ENCODE assay signal across 8 cellular contexts in the genomic region with DNA sequence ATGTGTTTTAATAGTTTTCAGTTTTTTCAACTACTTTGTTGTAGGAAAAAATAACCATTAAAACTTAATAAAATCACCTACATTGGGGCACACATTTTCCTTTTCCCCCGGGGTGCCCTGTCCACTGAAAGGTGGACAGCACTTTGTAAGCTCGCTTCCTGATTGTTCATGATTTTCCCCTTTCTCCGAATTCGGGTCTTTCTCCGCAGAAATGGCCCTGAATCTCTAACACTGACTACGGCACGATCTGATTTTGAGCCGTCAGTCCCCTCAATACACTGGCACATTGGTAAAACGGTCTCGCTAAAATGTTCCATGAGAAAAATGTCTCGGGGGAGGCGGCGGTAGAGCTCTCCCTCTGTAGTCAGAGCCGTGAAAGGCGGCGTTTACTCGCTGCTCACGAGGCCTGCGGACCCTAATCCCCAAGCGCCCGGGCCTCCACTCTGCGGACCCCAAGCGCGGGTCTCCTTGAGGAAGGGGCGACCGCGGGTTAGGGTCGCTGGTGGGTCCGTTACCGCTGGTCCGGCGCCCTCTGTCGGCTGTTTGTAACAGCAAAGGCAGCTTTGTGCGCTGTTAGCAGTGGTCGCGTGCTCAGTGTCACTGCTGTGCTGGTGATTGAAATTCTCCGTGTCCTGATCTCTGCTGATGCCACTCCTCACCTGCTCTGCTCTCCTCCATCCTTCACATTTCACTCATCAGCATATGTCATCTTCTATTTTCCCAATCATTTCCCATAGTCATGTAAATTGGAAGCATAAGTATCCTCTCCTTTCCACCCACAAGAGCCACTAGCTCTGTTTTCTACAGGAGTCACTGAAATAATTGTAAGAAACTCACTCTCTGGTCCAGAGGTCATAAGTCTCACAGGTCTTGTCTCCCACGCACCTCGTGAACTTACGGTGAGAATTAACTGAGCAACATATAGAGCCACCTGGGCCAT. TPM values are rescaled to one million over a fixed set of nuclear protein-coding genes. Genes with fewer than 3 reads are reported as not detected.
DNase-seq lines count a peak whose midpoint lies in the region; ATAC-seq and TF ChIP-seq lines count a peak whose summit lies in the region.

No MANE protein-coding gene starts in this region.

- H3K36me3 ChIP-seq in Panc1 (ENCODE audit: control insufficient read depth, insufficient read depth, low read length) (no peaks in the 10 kb centered on the region), heart right ventricle (no peaks in the 10 kb centered on the region), prostate gland (no peaks in the 10 kb centered on the region), vagina (no peaks in the 10 kb centered on the region)

- H3K27me3 Mint-ChIP-seq in activated naive CD4-positive, alpha-beta T cell treated with anti-CD3 and anti-CD28 coated beads for 36 hours (ENCODE audit: low read depth), result peaks cover 39% of the 10 kb centered on the region

- peak overlapping the region; percentile 48 to 55 for H3K4me3 ChIP-seq in Panc1 (ENCODE audit: low read depth in 2 of 2, low read length in 2 of 2)
- peak overlapping the region in 9 of 10 donors; percentile 33 to 62 (median 55) for H3K4me3 ChIP-seq in heart right ventricle
- peak overlapping the region; percentile 15 to 18 for H3K4me3 ChIP-seq in prostate gland
- peak overlapping the region; percentile 45 for H3K4me3 ChIP-seq in vagina

- CTCF ChIA-PET in Panc1 (lab: Charles Lee), result interaction anchor here (0.6 to 1.6 kb wide), 4 partner anchors 10 to 985 kb away, joined by 3 to 14 read pairs (median 3); no protein-coding TSS in a partner anchor
- CTCF ChIA-PET in activated naive CD4-positive, alpha-beta T cell treated with anti-CD3 and anti-CD28 coated beads for 36 hours (lab: Charles Lee), result interaction anchor here (0.5 to 5.9 kb wide), 42 partner anchors 9 to 1839 kb away, joined by 3 to 61 read pairs (median 4); partner anchors contain the start of genes IFNA1, IFNA8 and KLHL9

- ATAC-seq in HG02870 (IDR thresholded peaks at IDR 0.05; ENCODE audit: unreplicated experiment) (peak; percentile 75), Panc1 (peak; percentile 90), heart right ventricle (peak; percentile 43 to 81 (median 71))

- intact Hi-C loops in Panc1 (cut with micrococcal nuclease; ENCODE audit: unreplicated experiment), result loop anchor here (5.0 kb wide), 1 partner anchor 69 kb away; no protein-coding TSS in a partner anchor
- intact Hi-C loops in activated naive CD4-positive, alpha-beta T cell treated with anti-CD3 and anti-CD28 coated beads for 36 hours (cut with micrococcal nuclease), result loop anchor here (1.0 to 5.0 kb wide), 11 partner anchors 13 to 393 kb away; partner anchors contain the start of gene KLHL9
- intact Hi-C loops in heart right ventricle (cut with DNase I), result loop anchor here in 8 of 10 donors (2.0 to 5.0 kb wide), 4 partner anchors 69 to 77 kb away; no protein-coding TSS in a partner anchor
- intact Hi-C loops in prostate gland (cut with DNase I), result loop anchor here (5.0 kb wide), 1 partner anchor 79 kb away; no protein-coding TSS in a partner anchor
- intact Hi-C loops in vagina (cut with DNase I), result loop anchor here (10.0 kb wide), 1 partner anchor 51 kb away; no protein-coding TSS in a partner anchor

- H3K36me3 Mint-ChIP-seq in activated naive CD4-positive, alpha-beta T cell treated with anti-CD3 and anti-CD28 coated beads for 36 hours (ENCODE audit: low read depth), result no peaks in the 10 kb centered on the region

- H3K27ac Mint-ChIP-seq in activated naive CD4-positive, alpha-beta T cell treated with anti-CD3 and anti-CD28 coated beads for 36 hours, result no peak overlapping the region

- peak overlapping the region; percentile 50 for H3K4me3 Mint-ChIP-seq in activated naive CD4-positive, alpha-beta T cell treated with anti-CD3 and anti-CD28 coated beads for 36 hours

- H3K27me3 ChIP-seq in Panc1 (ENCODE audit: control insufficient read depth, insufficient read depth, low read length), result no peaks in the 10 kb centered on the region
- H3K27me3 ChIP-seq in heart right ventricle, result peaks cover 0 to 98% (median 79%) of the 10 kb centered on the region in 7 donors
- H3K27me3 ChIP-seq in prostate gland (replicated peaks; ENCODE audit: insufficient read depth), result no peaks in the 10 kb centered on the region
- no peaks in the 10 kb centered on the region for H3K27me3 ChIP-seq in vagina

- H3K9me3 Mint-ChIP-seq in activated naive CD4-positive, alpha-beta T cell treated with anti-CD3 and anti-CD28 coated beads for 36 hours, result no peaks in the 10 kb centered on the region

- 6 to 7% methylated on average over 40 of the region's 40 CpGs for WGBS in heart right ventricle, 2 donors
- WGBS in prostate gland, result 12% methylated on average over 40 of the region's 40 CpGs

- H3K4me1 Mint-ChIP-seq in activated naive CD4-positive, alpha-beta T cell treated with anti-CD3 and anti-CD28 coated beads for 36 hours (ENCODE audit: low read depth), result peaks cover 9% of the 10 kb centered on the region

- in situ Hi-C loops in Panc1 (cut with HindIII; ENCODE audit: low pct_unique_long_range_greater_than_20kb, low sequenced_read_pairs), result no loop called here

- TF ChIP-seq CTCF in Panc1 (IDR thresholded peaks at IDR 0.05), result peak; percentile 79
- peak; percentile 40 to 90 (median 81) for TF ChIP-seq CTCF in heart right ventricle (IDR thresholded peaks at IDR 0.05)
- peak; percentile 42 to 64 (median 60) for TF ChIP-seq CTCF in prostate gland (IDR thresholded peaks at IDR 0.05)
- peak; percentile 28 to 65 (median 51) for TF ChIP-seq CTCF in vagina (IDR thresholded peaks at IDR 0.05)

- peak; percentile 26 for DNase-seq in NCI-H1694 treated with DMSO at 0.1 percent for 48 hours (lab: John Stamatoyannopoulos, UW)
- DNase-seq in NCI-H1694 (lab: John Stamatoyannopoulos, UW), result no peak
- DNase-seq in Panc1 (ENCODE audit: low read depth, low spot score), result no peak
- DNase-seq in activated naive CD4-positive, alpha-beta T cell treated with anti-CD3 and anti-CD28 coated beads for 36 hours, result peak; percentile 64
- peak; percentile 29 to 57 for DNase-seq in heart right ventricle
- peak; percentile 22 for DNase-seq in prostate gland (ENCODE audit: low spot score)
- no peak for DNase-seq in vagina (ENCODE audit: extremely low spot score in 2 of 2)

- no TSS peak for BruUV-seq in Panc1 (replicated peaks; lab: Mats Ljungman, UMichigan)

- TF ChIP-seq POLR2A in prostate gland (IDR thresholded peaks at IDR 0.05) (no peak), vagina (IDR thresholded peaks at IDR 0.05) (no peak)

- no peaks in the 10 kb centered on the region for H3K4me1 ChIP-seq in Panc1 (ENCODE audit: control insufficient read depth, insufficient read depth, low read length)
- H3K4me1 ChIP-seq in heart right ventricle, result peaks cover 0 to 11% (median 5%) of the 10 kb centered on the region in 9 donors
- H3K4me1 ChIP-seq in prostate gland (replicated peaks), result no peaks in the 10 kb centered on the region
- H3K4me1 ChIP-seq in vagina, result peaks cover 7% of the 10 kb centered on the region

- no peak overlapping the region for H3K27ac ChIP-seq in Panc1 (ENCODE audit: low read length)
- no peak overlapping the region for H3K27ac ChIP-seq in heart right ventricle
- H3K27ac ChIP-seq in prostate gland, result no peak overlapping the region
- no peak overlapping the region for H3K27ac ChIP-seq in vagina

- H3K9me3 ChIP-seq in Panc1 (ENCODE audit: control insufficient read depth, insufficient read depth, low read depth, low read length) (no peaks in the 10 kb centered on the region), heart right ventricle (no peaks in the 10 kb centered on the region), prostate gland (no peaks in the 10 kb centered on the region), vagina (no peaks in the 10 kb centered on the region)

- POLR2A ChIA-PET in Panc1 (lab: Charles Lee), result interaction anchor here (0.5 kb wide), 1 partner anchor 64 kb away, joined by 5 read pairs; no protein-coding TSS in a partner anchor

RNA-seq across cellular contexts. Expression of gene IFNA2, which starts 10.8 kb away (rescaled TPM):
- total RNA-seq in Panc1 (2021; ENCODE audit: unreplicated experiment) (not detected), heart right ventricle (not detected), prostate gland (not detected), vagina (not detected)
- polyA plus RNA-seq in Panc1 (2012; ENCODE audit: insufficient read length), result not detected
- total RNA-seq in activated naive CD4-positive, alpha-beta T cell treated with anti-CD3 and anti-CD28 coated beads for 36 hours, result not detected
- polyA plus RNA-seq in heart right ventricle, result not detected

RNA-seq across cellular contexts. Expression of gene IFNA8, which starts 12.9 kb away (rescaled TPM):
- not detected for total RNA-seq in Panc1 (2021; ENCODE audit: unreplicated experiment)
- not detected for polyA plus RNA-seq in Panc1 (2012; ENCODE audit: insufficient read length)
- not detected for total RNA-seq in activated naive CD4-positive, alpha-beta T cell treated with anti-CD3 and anti-CD28 coated beads for 36 hours
- total RNA-seq in heart right ventricle, result not detected
- not detected for polyA plus RNA-seq in heart right ventricle
- not detected for total RNA-seq in prostate gland
- not detected for total RNA-seq in vagina

RNA-seq across cellular contexts. Expression of gene IFNA13, which starts 28.2 kb away (rescaled TPM):
- not detected for total RNA-seq in Panc1 (2021; ENCODE audit: unreplicated experiment)
- polyA plus RNA-seq in Panc1 (2012; ENCODE audit: insufficient read length), result not detected
- not detected for total RNA-seq in activated naive CD4-positive, alpha-beta T cell treated with anti-CD3 and anti-CD28 coated beads for 36 hours
- not detected for total RNA-seq in heart right ventricle
- polyA plus RNA-seq in heart right ventricle, result not detected
- not detected for total RNA-seq in prostate gland
- total RNA-seq in vagina, result not detected

RNA-seq across cellular contexts. Expression of gene IFNA1, which starts 44.2 kb away (rescaled TPM):
- not detected for total RNA-seq in Panc1 (2021; ENCODE audit: unreplicated experiment)
- polyA plus RNA-seq in Panc1 (2012; ENCODE audit: insufficient read length), result not detected
- not detected for total RNA-seq in activated naive CD4-positive, alpha-beta T cell treated with anti-CD3 and anti-CD28 coated beads for 36 hours
- total RNA-seq in heart right ventricle, result not detected
- not detected for polyA plus RNA-seq in heart right ventricle
- total RNA-seq in prostate gland, result not detected
- total RNA-seq in vagina, result not detected

RNA-seq across cellular contexts. Expression of gene IFNA6, which starts 45.4 kb away (rescaled TPM):
- total RNA-seq in Panc1 (2021; ENCODE audit: unreplicated experiment) (not detected), heart right ventricle (not detected), prostate gland (under 1 TPM in 1 of 2 donors, not detected in 1; 0.34 TPM), vagina (not detected)
- not detected for polyA plus RNA-seq in Panc1 (2012; ENCODE audit: insufficient read length)
- total RNA-seq in activated naive CD4-positive, alpha-beta T cell treated with anti-CD3 and anti-CD28 coated beads for 36 hours, result not detected
- not detected for polyA plus RNA-seq in heart right ventricle

Comparison
In these comparisons a context has a peak if more than half of its experiments do, and no peak if none do; other contexts are left out.
1. DNase-seq: peak in NCI-H1694 treated with DMSO at 0.1 percent for 48 hours (single experiment), activated naive CD4-positive, alpha-beta T cell treated with anti-CD3 and anti-CD28 coated beads for 36 hours (single experiment), heart right ventricle (2 of 2) and prostate gland (single experiment); none in NCI-H1694 (single experiment), Panc1 (single experiment) and vagina (0 of 2).
2. Peak in every context shown above with its lines, with median percentiles within 50 percentile points of each other: ATAC-seq, H3K4me3 ChIP-seq and CTCF ChIP-seq.